ENCODE assay signal across 11 cellular contexts in genomic region chr22:41598081-41598480, GRCh38. TPM values are rescaled to one million over a fixed set of nuclear protein-coding genes. Genes with fewer than 3 reads are reported as not detected.
DNase-seq lines count a peak whose midpoint lies in the region; ATAC-seq, FAIRE-seq and TF ChIP-seq lines count a peak whose summit lies in the region.
"Had no signal": no experiment of that assay in that cellular context is flagged by ENCODE, and none has a peak within 500 bp of the region (broad histone marks: within the 10 kb centered on the region; RNA-seq: fewer than 3 reads in every experiment).

No MANE protein-coding gene starts in this region.

- H3K36me3 Mint-ChIP-seq in MCF 10A (ENCODE audit: insufficient read depth, unreplicated experiment) = peaks cover 27% of the 10 kb centered on the region

- intact Hi-C loops in MCF 10A (cut with micrococcal nuclease) (no loop called here), breast epithelium (cut with DNase I; ENCODE audit: low total_unique reads) (no loop called here), kidney (cut with DNase I) (no loop called here)

- H3K4me3 Mint-ChIP-seq in MCF 10A (ENCODE audit: unreplicated experiment) = no peak overlapping the region
- H3K4me3 Mint-ChIP-seq: stimulated activated naive CD8-positive, alpha-beta T cell treated with anti-CD3 and anti-CD28 coated beads, Interleukin-15, Interleukin-2, amounts not matched to agents 100 ng/mL and 50 ng/mL, for 24 hours had no signal

- CTCF ChIA-PET in MCF 10A (lab: Yijun Ruan, JAX) = interaction anchor here (0.6 to 2.2 kb wide), 14 partner anchors 8 to 133 kb away, joined by 3 to 18 read pairs (median 4); partner anchors contain the start of genes PMM1 and POLR3H

- H3K9ac ChIP-seq in kidney (ENCODE audit: low read length in 2 of 2) = no peak overlapping the region

- H3K27ac Mint-ChIP-seq in MCF 10A (ENCODE audit: low read depth, unreplicated experiment) = peak overlapping the region; percentile 76
- H3K27ac Mint-ChIP-seq: stimulated activated naive CD8-positive, alpha-beta T cell treated with anti-CD3 and anti-CD28 coated beads, Interleukin-15, Interleukin-2, amounts not matched to agents 100 ng/mL and 50 ng/mL, for 24 hours had no signal

- no peak for FAIRE-seq in kidney (lab: Jason Lieb, UNC)

- no peak overlapping the region for H3K4me3 ChIP-seq in breast epithelium
- H3K4me3 ChIP-seq in brain microvascular endothelial cell (ENCODE audit: low read depth, low read length) = no peak overlapping the region
- H3K4me3 ChIP-seq in kidney (ENCODE audit: low read length in 2 of 2) = no peak overlapping the region
- H3K4me3 ChIP-seq: hepatocyte had no signal

- no peaks in the 10 kb centered on the region for H3K27me3 Mint-ChIP-seq in MCF 10A (ENCODE audit: insufficient read depth, unreplicated experiment)
- H3K27me3 Mint-ChIP-seq: stimulated activated naive CD8-positive, alpha-beta T cell treated with anti-CD3 and anti-CD28 coated beads, Interleukin-15, Interleukin-2, amounts not matched to agents 100 ng/mL and 50 ng/mL, for 24 hours had no signal

- no TSS peak for BruUV-seq in MCF 10A (replicated peaks; lab: Mats Ljungman, UMichigan)

- H3K27me3 ChIP-seq in breast epithelium (no peaks in the 10 kb centered on the region), brain microvascular endothelial cell (replicated peaks) (no peaks in the 10 kb centered on the region)
- H3K27me3 ChIP-seq: hepatocyte had no signal

- peaks cover 14% of the 10 kb centered on the region for H3K4me1 Mint-ChIP-seq in MCF 10A (ENCODE audit: insufficient read depth, unreplicated experiment)

- H3K9me3 ChIP-seq in breast epithelium (no peaks in the 10 kb centered on the region), kidney (ENCODE audit: control insufficient read depth in 1 of 2, low read length in 2 of 2) (no peaks in the 10 kb centered on the region)

- H3K4me1 ChIP-seq in breast epithelium (no peaks in the 10 kb centered on the region), kidney (ENCODE audit: control insufficient read depth in 1 of 2, insufficient read depth in 1 of 2, low read depth in 1 of 2, low read length in 2 of 2) (peaks cover 0 to 7% of the 10 kb centered on the region in 2 donors)

- TF ChIP-seq CTCF in MCF 10A (IDR thresholded peaks at IDR 0.05; ENCODE audit: unreplicated experiment) (no peak), breast epithelium (IDR thresholded peaks at IDR 0.05) (no peak), brain microvascular endothelial cell (IDR thresholded peaks at IDR 0.05; ENCODE audit: low read depth, low read length, missing control alignments) (peak; percentile 27), kidney (IDR thresholded peaks at IDR 0.05; ENCODE audit: borderline replicate concordance, extremely low read depth, insufficient read depth) (no peak), omental fat pad (IDR thresholded peaks at IDR 0.05) (no peak)

- DNase-seq in MCF 10A (ENCODE audit: unreplicated experiment) = peak; percentile 80
- DNase-seq in breast epithelium (ENCODE audit: low spot score in 2 of 2) = no peak
- peak; percentile 86 for DNase-seq in brain microvascular endothelial cell
- peak; percentile 41 for DNase-seq in kidney
- no peak for DNase-seq in omental fat pad (ENCODE audit: low spot score)
- DNase-seq in amygdala (lab: John Stamatoyannopoulos, UW) = no peak
- DNase-seq in stimulated activated CD4-positive, alpha-beta T cell treated with anti-CD3 and anti-CD28 coated beads, Interleukin-2, amount 100 ng/mL, for 24 hours = no peak
- DNase-seq: activated T-cell treated with anti-CD3 and anti-CD28 coated beads, Interleukin-2, amount 50 U/mL, for 1 hour had no signal

- H3K36me3 ChIP-seq in breast epithelium = no peaks in the 10 kb centered on the region
- H3K36me3 ChIP-seq in brain microvascular endothelial cell (replicated peaks) = peaks cover 31% of the 10 kb centered on the region
- H3K36me3 ChIP-seq in kidney (ENCODE audit: control insufficient read depth in 1 of 2, insufficient read depth in 2 of 2, low read length in 2 of 2) = peaks cover 0 to 6% of the 10 kb centered on the region in 2 donors

- ATAC-seq in omental fat pad (ENCODE audit: low FRiP score) = no peak
- ATAC-seq in HG03045 (IDR thresholded peaks at IDR 0.05; ENCODE audit: unreplicated experiment) = no peak

- no peak for TF ChIP-seq POLR2A in breast epithelium (IDR thresholded peaks at IDR 0.05)

- H3K27ac ChIP-seq in breast epithelium (no peak overlapping the region), brain microvascular endothelial cell (peak overlapping the region; percentile 18), kidney (ENCODE audit: low read depth in 2 of 2, low read length in 2 of 2) (no peak overlapping the region)
- H3K27ac ChIP-seq: hepatocyte had no signal

- no peaks in the 10 kb centered on the region for H3K9me3 Mint-ChIP-seq in MCF 10A (ENCODE audit: unreplicated experiment)
- H3K9me3 Mint-ChIP-seq: stimulated activated naive CD8-positive, alpha-beta T cell treated with anti-CD3 and anti-CD28 coated beads, Interleukin-15, Interleukin-2, amounts not matched to agents 100 ng/mL and 50 ng/mL, for 24 hours had no signal

- in situ Hi-C loops in brain microvascular endothelial cell (cut with HindIII; ENCODE audit: low pct_ligation_motif_present, low sequenced_read_pairs) = no loop called here

- POLR2A ChIA-PET in MCF 10A (lab: Yijun Ruan, JAX) = interaction anchor here (0.8 to 4.7 kb wide), 4 partner anchors 8 to 54 kb away, joined by 3 to 33 read pairs (median 16); partner anchors contain the start of genes DESI1, PMM1 and XRCC6

RNA-seq across cellular contexts. Expression of gene PMM1, which starts 8.4 kb away (rescaled TPM):
- 29.9 and 30.9 TPM in 2 replicates for total RNA-seq in MCF 10A (2022)
- 10 to 100 TPM; 42.7 to 74.1 (median 48.5) TPM for total RNA-seq in breast epithelium
- total RNA-seq in kidney = 36.4 TPM
- polyA plus RNA-seq in kidney (ENCODE audit: insufficient read depth, low read depth, low replicate concordance) = 127 TPM
- 100 to 1,000 TPM in 1 of 4 donors, 10 to 100 TPM in 3; 39.3 to 168 (median 73.1) TPM for total RNA-seq in omental fat pad

RNA-seq across cellular contexts. Expression of gene DESI1, which starts 22.8 kb away (rescaled TPM):
- total RNA-seq in MCF 10A (2022) = 59.6 and 67.2 TPM in 2 replicates
- total RNA-seq in breast epithelium = 10 to 100 TPM; 17.0 to 23.5 (median 21.0) TPM
- 29.1 TPM for total RNA-seq in kidney
- polyA plus RNA-seq in kidney (ENCODE audit: insufficient read depth, low read depth, low replicate concordance) = 28.6 TPM
- 10 to 100 TPM; 16.0 to 22.1 (median 19.5) TPM for total RNA-seq in omental fat pad

RNA-seq across cellular contexts. Expression of gene XRCC6, which starts 23.0 kb away (rescaled TPM):
- 173 and 203 TPM in 2 replicates for total RNA-seq in MCF 10A (2022)
- 100 to 1,000 TPM; 194 to 232 (median 220) TPM for total RNA-seq in breast epithelium
- total RNA-seq in kidney = 183 TPM
- 168 TPM for polyA plus RNA-seq in kidney (ENCODE audit: insufficient read depth, low read depth, low replicate concordance)
- total RNA-seq in omental fat pad = 100 to 1,000 TPM; 168 to 191 (median 181) TPM

RNA-seq across cellular contexts. Expression of gene CSDC2, which starts 37.3 kb away (rescaled TPM):
- not detected in 2 replicates for total RNA-seq in MCF 10A (2022)
- total RNA-seq in breast epithelium = 1 to 10 TPM in 2 of 3 donors, not detected in 1; 1.6 to 1.9 TPM
- total RNA-seq in kidney = 7.8 TPM
- polyA plus RNA-seq in kidney (ENCODE audit: insufficient read depth, low read depth, low replicate concordance) = 47.1 TPM
- total RNA-seq in omental fat pad = 1 to 10 TPM in 3 of 4 donors, under 1 TPM in 1; 0.32 to 7.8 (median 4.9) TPM

RNA-seq across cellular contexts. Expression of gene POLR3H, which starts 53.8 kb away (rescaled TPM):
- 26.3 and 35.5 TPM in 2 replicates for total RNA-seq in MCF 10A (2022)
- 10 to 100 TPM; 18.2 to 26.5 (median 20.2) TPM for total RNA-seq in breast epithelium
- total RNA-seq in kidney = 39.4 TPM
- polyA plus RNA-seq in kidney (ENCODE audit: insufficient read depth, low read depth, low replicate concordance) = 37.4 TPM
- total RNA-seq in omental fat pad = 10 to 100 TPM; 17.0 to 37.7 (median 22.3) TPM

Comparison
In these comparisons a context has a peak if more than half of its experiments do, and no peak if none do; other contexts are left out.
1. DNase-seq: peak in MCF 10A (single experiment), brain microvascular endothelial cell (single experiment) and kidney (single experiment); none in breast epithelium (0 of 2), omental fat pad (single experiment), amygdala (0 of 56) and stimulated activated CD4-positive, alpha-beta T cell treated with anti-CD3 and anti-CD28 coated beads, Interleukin-2, amount 100 ng/mL, for 24 hours (0 of 2).